ENCODE assay signal across 9 cellular contexts in the genomic region with DNA sequence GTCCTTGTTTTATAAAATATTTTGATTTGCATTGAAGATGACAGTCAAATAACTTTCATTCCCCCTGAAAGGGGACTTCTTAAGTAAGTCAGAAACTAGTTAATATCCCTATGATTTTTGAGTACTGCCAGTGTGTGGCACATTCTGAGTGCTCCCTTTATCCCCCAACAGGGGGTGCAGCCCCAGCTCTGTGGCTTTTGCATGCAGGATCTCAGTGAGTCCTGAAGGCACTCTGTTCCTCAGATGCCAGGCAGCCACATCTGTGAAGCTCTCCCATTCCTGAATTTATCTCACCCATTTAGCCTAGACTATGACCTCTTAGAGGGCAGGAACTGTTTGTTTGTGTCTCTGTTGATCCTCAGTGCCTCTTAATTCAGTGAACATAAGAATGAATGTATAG.
DNase-seq lines count a peak whose midpoint lies in the region; ATAC-seq, FAIRE-seq and TF ChIP-seq lines count a peak whose summit lies in the region.
"Had no signal": no experiment of that assay in that cellular context is flagged by ENCODE, and none has a peak within 500 bp of the region (broad histone marks: within the 10 kb centered on the region; RNA-seq: fewer than 3 reads in every experiment).

No MANE protein-coding gene starts in this region.

- no peaks in the 10 kb centered on the region; the same call in 1 of the 2 replicates for H3K79me2 ChIP-seq in SK-N-SH (ENCODE audit: insufficient read depth)

- no peak overlapping the region for H3K4me2 ChIP-seq in SK-N-SH

- DNase-seq in CD14-positive monocyte (ENCODE audit: low spot score) (no peak), H7 (peak; percentile 58), SK-N-SH (peak; percentile 38), iPS DF 6.9 (ENCODE audit: low read depth, low spot score) (peak; percentile 22), colonic mucosa (no peak), GM12892 (ENCODE audit: insufficient read length) (no peak)
- no peak for DNase-seq in activated T-helper 1 cell treated with anti-CD3 and anti-CD28 coated beads, Interleukin-12 subunit alpha, Interleukin-12 subunit beta, Interleukin-2, Interleukin-4 antibody, amounts not matched to agents 30 ng/mL and 10 ng/mL and 1 ng/mL, durations not matched to agents 14 hours and 24 hours and 36 hours (ENCODE audit: low spot score)

- intact Hi-C loops in CD14-positive monocyte (cut with micrococcal nuclease), result no loop called here
- intact Hi-C loops in activated T-helper 1 cell treated with anti-CD3 and anti-CD28 coated beads, Interleukin-12 subunit alpha, Interleukin-12 subunit beta, Interleukin-2, Interleukin-4 antibody, amounts not matched to agents 30 ng/mL and 10 ng/mL and 1 ng/mL, durations not matched to agents 14 hours and 24 hours and 36 hours (cut with micrococcal nuclease), result no loop called here
- intact Hi-C loops in colonic mucosa (cut with DNase I), result no loop called here

- TF ChIP-seq EP300 in SK-N-SH (IDR thresholded peaks at IDR 0.05; ENCODE audit: borderline replicate concordance in 1 of 2, low read depth in 1 of 2, low read length in 1 of 2), result no peak

- H3K9me3 ChIP-seq in SK-N-SH (no peaks in the 10 kb centered on the region), iPS DF 6.9 (ENCODE audit: control insufficient read depth, insufficient read depth, low read length) (no peaks in the 10 kb centered on the region), colonic mucosa (no peaks in the 10 kb centered on the region)

- H3K9ac ChIP-seq in SK-N-SH (no peak overlapping the region), colonic mucosa (ENCODE audit: low read depth in 2 of 2, low read length in 2 of 2) (no peak overlapping the region)

- POLR2A ChIA-PET in SK-N-SH (lab: Yijun Ruan, JAX), result no interaction called here

- H3K27ac ChIP-seq in SK-N-SH (ENCODE audit: low read depth in 2 of 2, low read length in 1 of 2) (no peak overlapping the region), iPS DF 6.9 (ENCODE audit: low read length) (no peak overlapping the region), colonic mucosa (no peak overlapping the region)

- H3F3A ChIP-seq in SK-N-SH (replicated peaks; ENCODE audit: insufficient read depth), result peaks cover 4% of the 10 kb centered on the region

- no peak for TF ChIP-seq POLR2A in GM12892 (IDR thresholded peaks at IDR 0.05; ENCODE audit: low read depth, low read length)

- no peak for FAIRE-seq in GM12892 (lab: Jason Lieb, UNC)

- H3K4me3 Mint-ChIP-seq in CD14-positive monocyte, result no peak overlapping the region
- no peak overlapping the region for H3K4me3 Mint-ChIP-seq in activated T-helper 1 cell treated with anti-CD3 and anti-CD28 coated beads, Interleukin-12 subunit alpha, Interleukin-12 subunit beta, Interleukin-2, Interleukin-4 antibody, amounts not matched to agents 30 ng/mL and 10 ng/mL and 1 ng/mL, durations not matched to agents 14 hours and 24 hours and 36 hours
- H3K4me3 Mint-ChIP-seq: dendritic cell treated with granulocyte-macrophage colony-stimulating factor and Interleukin-4, amounts not matched to agents 40 ng/mL and 50 ng/mL, for 4 days had no signal

- H3K27me3 ChIP-seq in H7 (ENCODE audit: control insufficient read depth, insufficient read depth, low read length), result no peaks in the 10 kb centered on the region
- no peaks in the 10 kb centered on the region for H3K27me3 ChIP-seq in SK-N-SH (ENCODE audit: insufficient read depth)
- no peaks in the 10 kb centered on the region for H3K27me3 ChIP-seq in iPS DF 6.9 (ENCODE audit: control insufficient read depth, insufficient read depth, low read length)
- H3K27me3 ChIP-seq in colonic mucosa, result no peaks in the 10 kb centered on the region

- peaks cover 3 to 5% of the 10 kb centered on the region in 2 donors for H3K36me3 Mint-ChIP-seq in CD14-positive monocyte
- no peaks in the 10 kb centered on the region for H3K36me3 Mint-ChIP-seq in activated T-helper 1 cell treated with anti-CD3 and anti-CD28 coated beads, Interleukin-12 subunit alpha, Interleukin-12 subunit beta, Interleukin-2, Interleukin-4 antibody, amounts not matched to agents 30 ng/mL and 10 ng/mL and 1 ng/mL, durations not matched to agents 14 hours and 24 hours and 36 hours (ENCODE audit: low read depth)

- H3K9me3 Mint-ChIP-seq in CD14-positive monocyte, result no peaks in the 10 kb centered on the region
- H3K9me3 Mint-ChIP-seq in activated T-helper 1 cell treated with anti-CD3 and anti-CD28 coated beads, Interleukin-12 subunit alpha, Interleukin-12 subunit beta, Interleukin-2, Interleukin-4 antibody, amounts not matched to agents 30 ng/mL and 10 ng/mL and 1 ng/mL, durations not matched to agents 14 hours and 24 hours and 36 hours, result no peaks in the 10 kb centered on the region
- H3K9me3 Mint-ChIP-seq: dendritic cell treated with granulocyte-macrophage colony-stimulating factor and Interleukin-4, amounts not matched to agents 40 ng/mL and 50 ng/mL, for 4 days had no signal

- H3K27me3 Mint-ChIP-seq in CD14-positive monocyte (ENCODE audit: low read depth in 3 of 3), result peaks cover 0 to 2% (median 0%) of the 10 kb centered on the region in 3 donors
- no peaks in the 10 kb centered on the region for H3K27me3 Mint-ChIP-seq in activated T-helper 1 cell treated with anti-CD3 and anti-CD28 coated beads, Interleukin-12 subunit alpha, Interleukin-12 subunit beta, Interleukin-2, Interleukin-4 antibody, amounts not matched to agents 30 ng/mL and 10 ng/mL and 1 ng/mL, durations not matched to agents 14 hours and 24 hours and 36 hours (ENCODE audit: insufficient read depth)
- H3K27me3 Mint-ChIP-seq: dendritic cell treated with granulocyte-macrophage colony-stimulating factor and Interleukin-4, amounts not matched to agents 40 ng/mL and 50 ng/mL, for 4 days had no signal

- CTCF ChIA-PET in SK-N-SH (lab: Yijun Ruan, JAX), result interaction anchor here (0.6 to 1.7 kb wide), 7 partner anchors 27 to 321 kb away, joined by 3 to 6 read pairs (median 3); no protein-coding TSS in a partner anchor

- peak overlapping the region in 1 of 7 donors; percentile 1 for H3K27ac Mint-ChIP-seq in CD14-positive monocyte
- H3K27ac Mint-ChIP-seq in activated T-helper 1 cell treated with anti-CD3 and anti-CD28 coated beads, Interleukin-12 subunit alpha, Interleukin-12 subunit beta, Interleukin-2, Interleukin-4 antibody, amounts not matched to agents 30 ng/mL and 10 ng/mL and 1 ng/mL, durations not matched to agents 14 hours and 24 hours and 36 hours, result no peak overlapping the region
- H3K27ac Mint-ChIP-seq: dendritic cell treated with granulocyte-macrophage colony-stimulating factor and Interleukin-4, amounts not matched to agents 40 ng/mL and 50 ng/mL, for 4 days had no signal

- H3K9me2 ChIP-seq in SK-N-SH, result no peaks in the 10 kb centered on the region

- H3K4me3 ChIP-seq in H7 (ENCODE audit: insufficient read depth, low read depth, low read length) (no peak overlapping the region), SK-N-SH (ENCODE audit: low read depth in 2 of 2, low read length in 1 of 2) (no peak overlapping the region), iPS DF 6.9 (ENCODE audit: low read length) (no peak overlapping the region), colonic mucosa (no peak overlapping the region)

- H3K4me1 Mint-ChIP-seq in CD14-positive monocyte, result peaks cover 1% of the 10 kb centered on the region
- H3K4me1 Mint-ChIP-seq in activated T-helper 1 cell treated with anti-CD3 and anti-CD28 coated beads, Interleukin-12 subunit alpha, Interleukin-12 subunit beta, Interleukin-2, Interleukin-4 antibody, amounts not matched to agents 30 ng/mL and 10 ng/mL and 1 ng/mL, durations not matched to agents 14 hours and 24 hours and 36 hours (ENCODE audit: low read depth), result peaks cover 3% of the 10 kb centered on the region

- H3K36me3 ChIP-seq in H7 (replicated peaks; ENCODE audit: control insufficient read depth, insufficient read depth, low read length), result no peaks in the 10 kb centered on the region
- peaks cover 0 to 4% of the 10 kb centered on the region in 2 experiments for H3K36me3 ChIP-seq in SK-N-SH (replicated peaks in 1 of 2; ENCODE audit: control insufficient read depth in 1 of 2, insufficient read depth in 2 of 2, low read length in 1 of 2)
- no peaks in the 10 kb centered on the region for H3K36me3 ChIP-seq in iPS DF 6.9 (ENCODE audit: control insufficient read depth, insufficient read depth, low read length)
- H3K36me3 ChIP-seq in colonic mucosa, result no peaks in the 10 kb centered on the region

- peak; percentile 35 for TF ChIP-seq CTCF in CD14-positive monocyte (IDR thresholded peaks at IDR 0.05)
- TF ChIP-seq CTCF in SK-N-SH (IDR thresholded peaks at IDR 0.05), result peak; percentile 45
- no peak for TF ChIP-seq CTCF in colonic mucosa (IDR thresholded peaks at IDR 0.05)

- no peak for ATAC-seq in GM21515 (IDR thresholded peaks at IDR 0.05; ENCODE audit: unreplicated experiment)

- peak; percentile 48; the same call in 1 of the 2 replicates for TF ChIP-seq RAD21 in SK-N-SH (IDR thresholded peaks at IDR 0.05; ENCODE audit: low read length)

- H4K20me1 ChIP-seq in SK-N-SH (ENCODE audit: insufficient read depth), result no peaks in the 10 kb centered on the region

- H2AFZ ChIP-seq in SK-N-SH (ENCODE audit: low read depth), result no peak overlapping the region

- no peaks in the 10 kb centered on the region for H3K4me1 ChIP-seq in SK-N-SH (ENCODE audit: control insufficient read depth in 1 of 2, insufficient read depth in 2 of 2, low read depth in 1 of 2, low read length in 1 of 2)
- no peaks in the 10 kb centered on the region for H3K4me1 ChIP-seq in iPS DF 6.9 (ENCODE audit: control insufficient read depth, insufficient read depth, low read length)
- H3K4me1 ChIP-seq in colonic mucosa, result no peaks in the 10 kb centered on the region

TF ChIP-seq in SK-N-SH, 30 proteins besides CTCF, POLR2A, EP300 and RAD21:
- peak; percentile 28; the same call in 1 of the 2 replicates for TF ChIP-seq SMC3 (IDR thresholded peaks at IDR 0.05; ENCODE audit: low read depth, low read length)
- TF ChIP-seq, protein P1, sequence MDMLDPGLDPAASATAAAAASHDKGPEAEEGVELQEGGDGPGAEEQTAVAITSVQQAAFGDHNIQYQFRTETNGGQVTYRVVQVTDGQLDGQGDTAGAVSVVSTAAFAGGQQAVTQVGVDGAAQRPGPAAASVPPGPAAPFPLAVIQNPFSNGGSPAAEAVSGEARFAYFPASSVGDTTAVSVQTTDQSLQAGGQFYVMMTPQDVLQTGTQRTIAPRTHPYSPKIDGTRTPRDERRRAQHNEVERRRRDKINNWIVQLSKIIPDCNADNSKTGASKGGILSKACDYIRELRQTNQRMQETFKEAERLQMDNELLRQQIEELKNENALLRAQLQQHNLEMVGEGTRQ (IDR thresholded peaks at IDR 0.05; ENCODE audit: borderline replicate concordance, low read depth, low read length), result no peak

Comparison
In these comparisons a context has a peak if more than half of its experiments do, and no peak if none do; other contexts are left out.
1. DNase-seq: peak in H7 (single experiment), SK-N-SH (single experiment) and iPS DF 6.9 (single experiment); none in CD14-positive monocyte (single experiment), activated T-helper 1 cell treated with anti-CD3 and anti-CD28 coated beads, Interleukin-12 subunit alpha, Interleukin-12 subunit beta, Interleukin-2, Interleukin-4 antibody, amounts not matched to agents 30 ng/mL and 10 ng/mL and 1 ng/mL, durations not matched to agents 14 hours and 24 hours and 36 hours (single experiment), colonic mucosa (single experiment) and GM12892 (single experiment).